In the genomic region with DNA sequence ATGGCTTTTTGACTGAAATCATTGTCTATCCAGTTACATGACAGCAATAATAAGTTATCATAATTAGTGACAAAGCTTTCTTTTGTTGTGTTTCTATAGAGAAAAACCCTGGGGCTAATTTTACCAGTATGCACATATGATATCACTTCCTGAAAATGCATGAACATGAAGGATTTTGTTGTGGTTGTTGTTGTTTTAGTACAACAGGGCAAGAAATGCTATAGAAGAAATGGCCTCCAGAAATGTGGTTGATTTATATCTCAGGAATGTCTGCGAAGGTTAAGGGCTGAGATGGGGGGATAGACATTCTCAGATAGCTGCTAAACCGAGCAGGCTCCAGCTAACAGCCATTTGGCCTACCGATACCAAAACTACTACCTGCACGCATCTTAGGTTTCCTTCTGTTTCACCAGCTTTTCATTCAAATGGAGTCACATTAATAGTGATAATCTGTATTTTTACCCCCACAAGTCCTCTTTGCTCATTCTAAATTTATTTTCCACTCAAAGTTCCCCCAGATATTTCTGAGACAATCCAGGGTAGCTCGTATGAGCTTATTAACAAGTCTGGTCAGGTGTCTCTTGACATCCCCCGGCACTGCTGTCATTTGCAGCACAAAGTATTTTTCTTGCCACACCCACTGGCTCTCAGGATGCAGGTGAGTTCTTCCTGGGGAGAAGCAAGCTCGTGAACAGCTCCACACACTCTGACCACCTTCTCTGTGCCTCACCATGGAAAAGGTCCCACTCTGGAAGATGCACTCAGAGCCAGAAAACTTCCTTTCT, we compare ENCODE assay signal across 20 cellular contexts.
DNase-seq lines count a peak whose midpoint lies in the region; TF ChIP-seq lines count a peak whose summit lies in the region.
"Had no signal": no experiment of that assay in that cellular context is flagged by ENCODE, and none has a peak within 500 bp of the region (broad histone marks: within the 10 kb centered on the region; RNA-seq: fewer than 3 reads in every experiment).

No MANE protein-coding gene starts in this region.

- CTCF ChIA-PET in mammary epithelial cell (lab: Charles Lee; ENCODE audit: low non-redundant PET), result interaction anchor here (0.7 kb wide), 1 partner anchor 692 kb away, joined by 6 read pairs; no protein-coding TSS in a partner anchor

- 6% methylated on average over 7 of the region's 7 CpGs for WGBS in mammary epithelial cell (ENCODE audit: low coverage, missing lambda C conversion rate)
- WGBS in sigmoid colon, 2 donors, result 56 to 69% methylated on average over 7 of the region's 7 CpGs

- TF ChIP-seq EP300 in sigmoid colon (IDR thresholded peaks at IDR 0.05), result no peak

- dilution Hi-C loops in mammary epithelial cell (cut with HindIII; ENCODE audit: low sequenced_read_pairs), result no loop called here

- H3K27ac ChIP-seq in mammary epithelial cell (ENCODE audit: insufficient read depth, low read depth, low read length), result peak overlapping the region; percentile 85
- no peak overlapping the region for H3K27ac ChIP-seq in sigmoid colon
- H3K27ac ChIP-seq: cardiac muscle cell, lower lobe of right lung, tibial artery had no signal

- peak; percentile 38 for DNase-seq in RPMI7951 (ENCODE audit: low read depth)
- peak; percentile 86 for DNase-seq in mammary epithelial cell
- peak; percentile 24 for DNase-seq in kidney tubule cell (ENCODE audit: low spot score)
- no peak for DNase-seq in GDM1 (lab: John Stamatoyannopoulos, UW)
- no peak for DNase-seq in sigmoid colon
- DNase-seq in DMS53 treated with DMSO at 0.1 percent for 48 hours (lab: John Stamatoyannopoulos, UW; ENCODE audit: unreplicated experiment), result no peak
- no peak for DNase-seq in SIG-M5 treated with dmso at 0.1 percent for 504 hours (lab: John Stamatoyannopoulos, UW; ENCODE audit: unreplicated experiment)
- DNase-seq: activated CD4-positive, CD25-positive, alpha-beta regulatory T cell; activated naive CD8-positive, alpha-beta T cell treated with anti-CD3 and anti-CD28 coated beads for 36 hours; activated T-cell treated with anti-CD3 and anti-CD28 coated beads, Interleukin-2, amount 50 U/mL, for 72 hours; COR-L47; immature natural killer cell; Kasumi-1; lower lobe of right lung; NCI-H524 treated with DMSO at 0.1 percent for 48 hours; SIG-M5; stimulated activated CD4-positive, alpha-beta T cell treated with anti-CD3 and anti-CD28 coated beads, Interleukin-1b, Interleukin-23, amount 100 ng/mL, for 48 hours; stimulated activated naive CD8-positive, alpha-beta T cell treated with anti-CD3 and anti-CD28 coated beads, Interleukin-15, Interleukin-2, amounts not matched to agents 100 U/mL and 50 U/mL, for 24 hours; tibial artery had no signal

- no peaks in the 10 kb centered on the region for H4K20me1 ChIP-seq in mammary epithelial cell (ENCODE audit: insufficient read depth, low read length)

- no peak for TF ChIP-seq POLR2A in sigmoid colon (IDR thresholded peaks at IDR 0.05)

- H3K27me3 ChIP-seq in mammary epithelial cell (ENCODE audit: insufficient read depth, low read length) (no peaks in the 10 kb centered on the region), sigmoid colon (no peaks in the 10 kb centered on the region)
- H3K27me3 ChIP-seq: cardiac muscle cell, tibial artery had no signal

- H3K4me1 ChIP-seq in mammary epithelial cell (ENCODE audit: insufficient read depth, low read length) (peaks cover 16% of the 10 kb centered on the region), sigmoid colon (peaks cover 0 to 5% (median 0%) of the 10 kb centered on the region in 4 donors)
- H3K4me1 ChIP-seq: lower lobe of right lung had no signal

- BruUV-seq in mammary epithelial cell (replicated peaks; lab: Mats Ljungman, UMichigan), result no TSS peak

- TF ChIP-seq CTCF in mammary epithelial cell (conservative IDR thresholded peaks at IDR 0.05 in 1 of 2, IDR thresholded peaks at IDR 0.05 in 1 of 2; ENCODE audit: extremely low read depth in 1 of 2, insufficient read depth in 1 of 2, low read depth in 1 of 2, low read length in 2 of 2), result no peak
- no peak for TF ChIP-seq CTCF in sigmoid colon (IDR thresholded peaks at IDR 0.05)

- intact Hi-C loops in mammary epithelial cell (cut with micrococcal nuclease) (no loop called here), sigmoid colon (cut with DNase I) (no loop called here)

- peak overlapping the region; percentile 63 for H3K4me2 ChIP-seq in mammary epithelial cell (ENCODE audit: insufficient read depth, low read depth, low read length)

- in situ Hi-C loops in mammary epithelial cell (cut with MboI; ENCODE audit: low sequenced_read_pairs in 2 of 2), result no loop called here

- no peaks in the 10 kb centered on the region for H3K9me3 ChIP-seq in mammary epithelial cell (replicated peaks; ENCODE audit: insufficient read depth, low read length)
- no peaks in the 10 kb centered on the region for H3K9me3 ChIP-seq in sigmoid colon
- H3K9me3 ChIP-seq: lower lobe of right lung, tibial artery had no signal

- peak overlapping the region; percentile 51 for H3K9ac ChIP-seq in mammary epithelial cell (ENCODE audit: insufficient read depth, low read length)

- no peaks in the 10 kb centered on the region for H3K79me2 ChIP-seq in mammary epithelial cell (ENCODE audit: insufficient read depth, low read length)

- H2AFZ ChIP-seq in mammary epithelial cell (ENCODE audit: low read depth, low read length), result peak overlapping the region; percentile 58

- H3K4me3 ChIP-seq in mammary epithelial cell (replicated peaks in 1 of 3; ENCODE audit: insufficient read depth in 1 of 3, low read depth in 2 of 3, low read length in 3 of 3) (peak overlapping the region in 1 of 3 experiments; percentile 8), sigmoid colon (no peak overlapping the region)
- H3K4me3 ChIP-seq: cardiac muscle cell, lower lobe of right lung, tibial artery had no signal

- H3K36me3 ChIP-seq in mammary epithelial cell (ENCODE audit: insufficient read depth, low read length) (no peaks in the 10 kb centered on the region), sigmoid colon (no peaks in the 10 kb centered on the region)
- H3K36me3 ChIP-seq: cardiac muscle cell, lower lobe of right lung, tibial artery had no signal

Comparison
In these comparisons a context has a peak if more than half of its experiments do, and no peak if none do; other contexts are left out.
1. DNase-seq: peak in RPMI7951 (single experiment), mammary epithelial cell (single experiment) and kidney tubule cell (single experiment); none in GDM1 (single experiment), sigmoid colon (single experiment), DMS53 treated with DMSO at 0.1 percent for 48 hours (single experiment) and SIG-M5 treated with dmso at 0.1 percent for 504 hours (single experiment).